8 cellular contexts compared by ENCODE assay signal in genomic region chr10:3467052-3467906, GRCh38.
A peak's percentile ranks its signal among the peaks of the same experiment; 100 is the strongest.
DNase-seq lines count a peak whose midpoint lies in the region; ATAC-seq and TF ChIP-seq lines count a peak whose summit lies in the region.

No MANE protein-coding gene starts in this region.

- peak overlapping the region; percentile 46 to 94 (median 88) for H3K27ac ChIP-seq in heart right ventricle
- peak overlapping the region; percentile 86 to 96 (median 92) for H3K27ac ChIP-seq in gastrocnemius medialis

- no peaks in the 10 kb centered on the region for H3K36me3 Mint-ChIP-seq in activated naive CD4-positive, alpha-beta T cell treated with anti-CD3 and anti-CD28 coated beads for 36 hours (ENCODE audit: low read depth)
- H3K36me3 Mint-ChIP-seq in activated T-helper 2 cell treated with anti-CD3 and anti-CD28 coated beads, Interferon-gamma antibody, Interleukin-2, Interleukin-4, amounts not matched to agents 10 μg/mL and 5 μg/mL and 100 μg/mL, durations not matched to agents 14 hours and 24 hours and 36 hours (ENCODE audit: low read depth): peaks cover 8% of the 10 kb centered on the region

- TF ChIP-seq POLR2A in gastrocnemius medialis (IDR thresholded peaks at IDR 0.05): peak; percentile 53 to 62

- TF ChIP-seq CTCF in heart right ventricle (IDR thresholded peaks at IDR 0.05): peak; percentile 24 to 71 (median 53)
- peak; percentile 26 to 78 (median 68) for TF ChIP-seq CTCF in gastrocnemius medialis (IDR thresholded peaks at IDR 0.05 in 4 of 5, conservative IDR thresholded peaks at IDR 0.05 in 1 of 5)

- H3K4me1 ChIP-seq in heart right ventricle (peaks cover 0 to 71% (median 59%) of the 10 kb centered on the region in 9 donors), gastrocnemius medialis (peaks cover 25 to 43% of the 10 kb centered on the region in 2 donors)

- H3K27ac Mint-ChIP-seq in activated naive CD4-positive, alpha-beta T cell treated with anti-CD3 and anti-CD28 coated beads for 36 hours: no peak overlapping the region
- H3K27ac Mint-ChIP-seq in activated T-helper 2 cell treated with anti-CD3 and anti-CD28 coated beads, Interferon-gamma antibody, Interleukin-2, Interleukin-4, amounts not matched to agents 10 μg/mL and 5 μg/mL and 100 μg/mL, durations not matched to agents 14 hours and 24 hours and 36 hours: peak overlapping the region; percentile 92

- peaks cover 34% of the 10 kb centered on the region for H3K4me1 Mint-ChIP-seq in activated naive CD4-positive, alpha-beta T cell treated with anti-CD3 and anti-CD28 coated beads for 36 hours (ENCODE audit: low read depth)
- peaks cover 63% of the 10 kb centered on the region for H3K4me1 Mint-ChIP-seq in activated T-helper 2 cell treated with anti-CD3 and anti-CD28 coated beads, Interferon-gamma antibody, Interleukin-2, Interleukin-4, amounts not matched to agents 10 μg/mL and 5 μg/mL and 100 μg/mL, durations not matched to agents 14 hours and 24 hours and 36 hours (ENCODE audit: low read depth)

- intact Hi-C loops in activated naive CD4-positive, alpha-beta T cell treated with anti-CD3 and anti-CD28 coated beads for 36 hours (cut with micrococcal nuclease): no loop called here
- intact Hi-C loops in activated T-helper 2 cell treated with anti-CD3 and anti-CD28 coated beads, Interferon-gamma antibody, Interleukin-2, Interleukin-4, amounts not matched to agents 10 μg/mL and 5 μg/mL and 100 μg/mL, durations not matched to agents 14 hours and 24 hours and 36 hours (cut with micrococcal nuclease): loop anchor here (2.0 to 10.0 kb wide), 6 partner anchors 14 to 1185 kb away; no protein-coding TSS in a partner anchor
- intact Hi-C loops in heart right ventricle (cut with DNase I) (loop anchor here in 7 of 10 donors (5.0 to 10.0 kb wide), 8 partner anchors 50 to 1308 kb away; no protein-coding TSS in a partner anchor), gastrocnemius medialis (cut with DNase I; ENCODE audit: low total_unique reads) (loop anchor here (2.0 to 5.0 kb wide), 7 partner anchors 106 to 1300 kb away; no protein-coding TSS in a partner anchor)

- 38 to 52% methylated on average over 23 of the region's 23 CpGs for WGBS in heart right ventricle, 2 donors

- peak; percentile 69 to 89 (median 82) for ATAC-seq in heart right ventricle
- ATAC-seq in gastrocnemius medialis: peak; percentile 67 to 77

- H3K27me3 ChIP-seq in heart right ventricle: no peaks in the 10 kb centered on the region
- no peaks in the 10 kb centered on the region for H3K27me3 ChIP-seq in gastrocnemius medialis

- no peaks in the 10 kb centered on the region for H3K9me3 ChIP-seq in heart right ventricle
- no peaks in the 10 kb centered on the region for H3K9me3 ChIP-seq in gastrocnemius medialis

- H3K9me3 Mint-ChIP-seq in activated naive CD4-positive, alpha-beta T cell treated with anti-CD3 and anti-CD28 coated beads for 36 hours: no peaks in the 10 kb centered on the region
- no peaks in the 10 kb centered on the region for H3K9me3 Mint-ChIP-seq in activated T-helper 2 cell treated with anti-CD3 and anti-CD28 coated beads, Interferon-gamma antibody, Interleukin-2, Interleukin-4, amounts not matched to agents 10 μg/mL and 5 μg/mL and 100 μg/mL, durations not matched to agents 14 hours and 24 hours and 36 hours

- peak; percentile 13 for DNase-seq in activated naive CD4-positive, alpha-beta T cell treated with anti-CD3 and anti-CD28 coated beads for 36 hours
- DNase-seq in activated naive CD4-positive, alpha-beta T cell (lab: John Stamatoyannopoulos, UW): no peak
- DNase-seq in activated T-helper 2 cell treated with anti-CD3 and anti-CD28 coated beads, Interferon-gamma antibody, Interleukin-2, Interleukin-4, amounts not matched to agents 10 μg/mL and 5 μg/mL and 100 μg/mL, durations not matched to agents 14 hours and 24 hours and 36 hours (ENCODE audit: low spot score): no peak
- DNase-seq in heart right ventricle (peak; percentile 81 to 87), gastrocnemius medialis (peak; percentile 83 to 86), NCI-H1436 treated with DMSO at 0.1 percent for 48 hours (lab: John Stamatoyannopoulos, UW) (no peak), NCI-H345 treated with DMSO at 0.1 percent for 48 hours (lab: John Stamatoyannopoulos, UW; ENCODE audit: unreplicated experiment) (no peak), G401 (ENCODE audit: low spot score) (no peak)

- H3K4me3 ChIP-seq in heart right ventricle (peak overlapping the region in 6 of 10 donors; percentile 7 to 35 (median 20)), gastrocnemius medialis (peak overlapping the region; percentile 34 to 41 (median 38))

- CTCF ChIA-PET in activated naive CD4-positive, alpha-beta T cell treated with anti-CD3 and anti-CD28 coated beads for 36 hours (lab: Charles Lee): no interaction called here

- H3K4me3 Mint-ChIP-seq in activated naive CD4-positive, alpha-beta T cell treated with anti-CD3 and anti-CD28 coated beads for 36 hours: no peak overlapping the region
- peak overlapping the region; percentile 73 for H3K4me3 Mint-ChIP-seq in activated T-helper 2 cell treated with anti-CD3 and anti-CD28 coated beads, Interferon-gamma antibody, Interleukin-2, Interleukin-4, amounts not matched to agents 10 μg/mL and 5 μg/mL and 100 μg/mL, durations not matched to agents 14 hours and 24 hours and 36 hours (ENCODE audit: low read depth)

- no peaks in the 10 kb centered on the region for H3K27me3 Mint-ChIP-seq in activated naive CD4-positive, alpha-beta T cell treated with anti-CD3 and anti-CD28 coated beads for 36 hours (ENCODE audit: low read depth)
- H3K27me3 Mint-ChIP-seq in activated T-helper 2 cell treated with anti-CD3 and anti-CD28 coated beads, Interferon-gamma antibody, Interleukin-2, Interleukin-4, amounts not matched to agents 10 μg/mL and 5 μg/mL and 100 μg/mL, durations not matched to agents 14 hours and 24 hours and 36 hours (ENCODE audit: low read depth): no peaks in the 10 kb centered on the region

- in situ Hi-C loops in gastrocnemius medialis (cut with MboI; ENCODE audit: low sequenced_read_pairs in 4 of 4): loop anchor here (10.0 to 25.0 kb wide), 4 partner anchors 308 to 1295 kb away; partner anchors contain the start of gene KLF6 (in 1 of the 4)
- in situ Hi-C loops in G401 (cut with HindIII; ENCODE audit: low sequenced_read_pairs): no loop called here

- no peaks in the 10 kb centered on the region for H3K36me3 ChIP-seq in heart right ventricle
- no peaks in the 10 kb centered on the region for H3K36me3 ChIP-seq in gastrocnemius medialis

Comparison
In these comparisons a context has a peak if more than half of its experiments do, and no peak if none do; other contexts are left out.
1. DNase-seq: peak in activated naive CD4-positive, alpha-beta T cell treated with anti-CD3 and anti-CD28 coated beads for 36 hours (single experiment), heart right ventricle (2 of 2) and gastrocnemius medialis (2 of 2); none in activated naive CD4-positive, alpha-beta T cell (0 of 4), activated T-helper 2 cell treated with anti-CD3 and anti-CD28 coated beads, Interferon-gamma antibody, Interleukin-2, Interleukin-4, amounts not matched to agents 10 μg/mL and 5 μg/mL and 100 μg/mL, durations not matched to agents 14 hours and 24 hours and 36 hours (single experiment), NCI-H1436 treated with DMSO at 0.1 percent for 48 hours (single experiment), NCI-H345 treated with DMSO at 0.1 percent for 48 hours (single experiment) and G401 (single experiment).